1 cellular context compared by ENCODE assay signal in the genomic region with DNA sequence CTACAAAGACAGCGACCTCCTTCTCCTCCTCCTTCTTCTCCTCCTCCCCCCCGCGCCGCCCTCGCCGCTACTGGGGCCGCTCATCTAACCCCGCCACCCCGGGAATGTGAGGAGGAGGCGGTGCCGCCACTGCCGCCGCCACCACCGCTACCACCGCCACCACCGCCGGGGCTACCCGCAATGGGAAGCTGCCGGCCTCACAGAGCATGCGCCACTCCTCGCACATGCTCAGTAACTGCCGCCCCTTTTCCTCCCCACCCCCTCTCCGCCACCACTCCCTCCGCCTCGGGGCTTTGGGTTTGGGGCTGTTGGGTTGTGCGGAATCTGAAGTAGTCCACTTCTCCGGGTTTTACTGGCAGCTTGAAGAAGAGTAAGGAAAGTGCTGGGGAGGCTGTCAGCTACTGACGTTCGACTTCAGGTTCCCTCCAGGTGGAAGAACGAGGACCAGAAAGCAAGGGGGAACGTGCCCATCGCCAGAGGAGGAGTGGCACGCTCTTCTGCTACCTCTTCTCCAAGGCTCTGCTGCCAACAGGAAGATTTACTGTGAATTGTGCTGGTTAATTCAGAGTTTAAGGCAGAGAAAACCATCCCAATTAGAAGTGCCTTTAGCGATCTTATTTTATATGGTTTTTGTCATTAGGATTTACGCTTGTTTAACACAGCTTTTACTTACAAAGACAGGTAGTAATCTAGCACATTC.
TF ChIP-seq lines count a peak whose summit lies in the region.

A gene with protein sequence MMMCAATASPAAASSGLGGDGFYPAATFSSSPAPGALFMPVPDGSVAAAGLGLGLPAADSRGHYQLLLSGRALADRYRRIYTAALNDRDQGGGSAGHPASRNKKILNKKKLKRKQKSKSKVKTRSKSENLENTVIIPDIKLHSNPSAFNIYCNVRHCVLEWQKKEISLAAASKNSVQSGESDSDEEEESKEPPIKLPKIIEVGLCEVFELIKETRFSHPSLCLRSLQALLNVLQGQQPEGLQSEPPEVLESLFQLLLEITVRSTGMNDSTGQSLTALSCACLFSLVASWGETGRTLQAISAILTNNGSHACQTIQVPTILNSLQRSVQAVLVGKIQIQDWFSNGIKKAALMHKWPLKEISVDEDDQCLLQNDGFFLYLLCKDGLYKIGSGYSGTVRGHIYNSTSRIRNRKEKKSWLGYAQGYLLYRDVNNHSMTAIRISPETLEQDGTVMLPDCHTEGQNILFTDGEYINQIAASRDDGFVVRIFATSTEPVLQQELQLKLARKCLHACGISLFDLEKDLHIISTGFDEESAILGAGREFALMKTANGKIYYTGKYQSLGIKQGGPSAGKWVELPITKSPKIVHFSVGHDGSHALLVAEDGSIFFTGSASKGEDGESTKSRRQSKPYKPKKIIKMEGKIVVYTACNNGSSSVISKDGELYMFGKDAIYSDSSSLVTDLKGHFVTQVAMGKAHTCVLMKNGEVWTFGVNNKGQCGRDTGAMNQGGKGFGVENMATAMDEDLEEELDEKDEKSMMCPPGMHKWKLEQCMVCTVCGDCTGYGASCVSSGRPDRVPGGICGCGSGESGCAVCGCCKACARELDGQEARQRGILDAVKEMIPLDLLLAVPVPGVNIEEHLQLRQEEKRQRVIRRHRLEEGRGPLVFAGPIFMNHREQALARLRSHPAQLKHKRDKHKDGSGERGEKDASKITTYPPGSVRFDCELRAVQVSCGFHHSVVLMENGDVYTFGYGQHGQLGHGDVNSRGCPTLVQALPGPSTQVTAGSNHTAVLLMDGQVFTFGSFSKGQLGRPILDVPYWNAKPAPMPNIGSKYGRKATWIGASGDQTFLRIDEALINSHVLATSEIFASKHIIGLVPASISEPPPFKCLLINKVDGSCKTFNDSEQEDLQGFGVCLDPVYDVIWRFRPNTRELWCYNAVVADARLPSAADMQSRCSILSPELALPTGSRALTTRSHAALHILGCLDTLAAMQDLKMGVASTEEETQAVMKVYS (N-terminal part only) (minus strand): TSS at position 190 of the 700 bp plus-strand sequence. CDS start 319 bp downstream, outside the sequence.

TF ChIP-seq in K562, 482 proteins besides CTCF, POLR2A, EP300 and RAD21 (continued from another document and continues in another):
- TF ChIP-seq, protein P1, sequence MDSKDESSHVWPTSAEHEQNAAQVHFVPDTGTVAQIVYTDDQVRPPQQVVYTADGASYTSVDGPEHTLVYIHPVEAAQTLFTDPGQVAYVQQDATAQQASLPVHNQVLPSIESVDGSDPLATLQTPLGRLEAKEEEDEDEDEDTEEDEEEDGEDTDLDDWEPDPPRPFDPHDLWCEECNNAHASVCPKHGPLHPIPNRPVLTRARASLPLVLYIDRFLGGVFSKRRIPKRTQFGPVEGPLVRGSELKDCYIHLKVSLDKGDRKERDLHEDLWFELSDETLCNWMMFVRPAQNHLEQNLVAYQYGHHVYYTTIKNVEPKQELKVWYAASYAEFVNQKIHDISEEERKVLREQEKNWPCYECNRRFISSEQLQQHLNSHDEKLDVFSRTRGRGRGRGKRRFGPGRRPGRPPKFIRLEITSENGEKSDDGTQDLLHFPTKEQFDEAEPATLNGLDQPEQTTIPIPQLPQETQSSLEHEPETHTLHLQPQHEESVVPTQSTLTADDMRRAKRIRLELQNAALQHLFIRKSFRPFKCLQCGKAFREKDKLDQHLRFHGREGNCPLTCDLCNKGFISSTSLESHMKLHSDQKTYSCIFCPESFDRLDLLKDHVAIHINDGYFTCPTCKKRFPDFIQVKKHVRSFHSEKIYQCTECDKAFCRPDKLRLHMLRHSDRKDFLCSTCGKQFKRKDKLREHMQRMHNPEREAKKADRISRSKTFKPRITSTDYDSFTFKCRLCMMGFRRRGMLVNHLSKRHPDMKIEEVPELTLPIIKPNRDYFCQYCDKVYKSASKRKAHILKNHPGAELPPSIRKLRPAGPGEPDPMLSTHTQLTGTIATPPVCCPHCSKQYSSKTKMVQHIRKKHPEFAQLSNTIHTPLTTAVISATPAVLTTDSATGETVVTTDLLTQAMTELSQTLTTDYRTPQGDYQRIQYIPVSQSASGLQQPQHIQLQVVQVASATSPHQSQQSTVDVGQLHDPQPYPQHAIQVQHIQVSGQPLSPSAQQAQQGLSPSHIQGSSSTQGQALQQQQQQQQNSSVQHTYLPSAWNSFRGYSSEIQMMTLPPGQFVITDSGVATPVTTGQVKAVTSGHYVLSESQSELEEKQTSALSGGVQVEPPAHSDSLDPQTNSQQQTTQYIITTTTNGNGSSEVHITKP (IDR thresholded peaks at IDR 0.05; ENCODE audit: partially characterized antibody): no peak
- no peak for TF ChIP-seq ZNF780A (CRISPR knock-in tag; IDR thresholded peaks at IDR 0.05)
- no peak for TF ChIP-seq ZNF696 (CRISPR knock-in tag; conservative IDR thresholded peaks at IDR 0.05)
- TF ChIP-seq FOXJ3 (CRISPR knock-in tag; IDR thresholded peaks at IDR 0.05): no peak
- TF ChIP-seq, protein P2, sequence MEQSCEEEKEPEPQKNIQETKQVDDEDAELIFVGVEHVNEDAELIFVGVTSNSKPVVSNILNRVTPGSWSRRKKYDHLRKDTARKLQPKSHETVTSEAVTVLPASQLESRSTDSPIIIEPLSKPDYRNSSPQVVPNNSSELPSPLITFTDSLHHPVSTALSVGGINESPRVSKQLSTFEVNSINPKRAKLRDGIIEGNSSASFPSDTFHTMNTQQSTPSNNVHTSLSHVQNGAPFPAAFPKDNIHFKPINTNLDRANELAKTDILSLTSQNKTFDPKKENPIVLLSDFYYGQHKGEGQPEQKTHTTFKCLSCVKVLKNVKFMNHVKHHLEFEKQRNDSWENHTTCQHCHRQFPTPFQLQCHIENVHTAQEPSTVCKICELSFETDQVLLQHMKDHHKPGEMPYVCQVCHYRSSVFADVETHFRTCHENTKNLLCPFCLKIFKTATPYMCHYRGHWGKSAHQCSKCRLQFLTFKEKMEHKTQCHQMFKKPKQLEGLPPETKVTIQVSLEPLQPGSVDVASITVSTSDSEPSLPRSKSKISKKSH (CRISPR knock-in tag; IDR thresholded peaks at IDR 0.05): no peak
- TF ChIP-seq, protein P3, sequence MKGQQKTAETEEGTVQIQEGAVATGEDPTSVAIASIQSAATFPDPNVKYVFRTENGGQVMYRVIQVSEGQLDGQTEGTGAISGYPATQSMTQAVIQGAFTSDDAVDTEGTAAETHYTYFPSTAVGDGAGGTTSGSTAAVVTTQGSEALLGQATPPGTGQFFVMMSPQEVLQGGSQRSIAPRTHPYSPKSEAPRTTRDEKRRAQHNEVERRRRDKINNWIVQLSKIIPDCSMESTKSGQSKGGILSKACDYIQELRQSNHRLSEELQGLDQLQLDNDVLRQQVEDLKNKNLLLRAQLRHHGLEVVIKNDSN (CRISPR knock-in tag; IDR thresholded peaks at IDR 0.05): no peak
- TF ChIP-seq ZNF507 (tag; conservative IDR thresholded peaks at IDR 0.05): no peak
- TF ChIP-seq MYBL2 (IDR thresholded peaks at IDR 0.05; ENCODE audit: low read depth): no peak
- no peak for TF ChIP-seq MYBL2 (CRISPR knock-in tag; IDR thresholded peaks at IDR 0.05; ENCODE audit: borderline replicate concordance)
- no peak for TF ChIP-seq FOS (IDR thresholded peaks at IDR 0.05; ENCODE audit: extremely low read depth, insufficient read length)
- no peak for TF ChIP-seq DNMT1 (IDR thresholded peaks at IDR 0.05)
- no peak for TF ChIP-seq CEBPB (tag; IDR thresholded peaks at IDR 0.05)
- TF ChIP-seq CTBP1 (IDR thresholded peaks at IDR 0.05; ENCODE audit: borderline replicate concordance): peak; percentile 47; the same call in 1 of the 2 replicates
- TF ChIP-seq, protein P4, sequence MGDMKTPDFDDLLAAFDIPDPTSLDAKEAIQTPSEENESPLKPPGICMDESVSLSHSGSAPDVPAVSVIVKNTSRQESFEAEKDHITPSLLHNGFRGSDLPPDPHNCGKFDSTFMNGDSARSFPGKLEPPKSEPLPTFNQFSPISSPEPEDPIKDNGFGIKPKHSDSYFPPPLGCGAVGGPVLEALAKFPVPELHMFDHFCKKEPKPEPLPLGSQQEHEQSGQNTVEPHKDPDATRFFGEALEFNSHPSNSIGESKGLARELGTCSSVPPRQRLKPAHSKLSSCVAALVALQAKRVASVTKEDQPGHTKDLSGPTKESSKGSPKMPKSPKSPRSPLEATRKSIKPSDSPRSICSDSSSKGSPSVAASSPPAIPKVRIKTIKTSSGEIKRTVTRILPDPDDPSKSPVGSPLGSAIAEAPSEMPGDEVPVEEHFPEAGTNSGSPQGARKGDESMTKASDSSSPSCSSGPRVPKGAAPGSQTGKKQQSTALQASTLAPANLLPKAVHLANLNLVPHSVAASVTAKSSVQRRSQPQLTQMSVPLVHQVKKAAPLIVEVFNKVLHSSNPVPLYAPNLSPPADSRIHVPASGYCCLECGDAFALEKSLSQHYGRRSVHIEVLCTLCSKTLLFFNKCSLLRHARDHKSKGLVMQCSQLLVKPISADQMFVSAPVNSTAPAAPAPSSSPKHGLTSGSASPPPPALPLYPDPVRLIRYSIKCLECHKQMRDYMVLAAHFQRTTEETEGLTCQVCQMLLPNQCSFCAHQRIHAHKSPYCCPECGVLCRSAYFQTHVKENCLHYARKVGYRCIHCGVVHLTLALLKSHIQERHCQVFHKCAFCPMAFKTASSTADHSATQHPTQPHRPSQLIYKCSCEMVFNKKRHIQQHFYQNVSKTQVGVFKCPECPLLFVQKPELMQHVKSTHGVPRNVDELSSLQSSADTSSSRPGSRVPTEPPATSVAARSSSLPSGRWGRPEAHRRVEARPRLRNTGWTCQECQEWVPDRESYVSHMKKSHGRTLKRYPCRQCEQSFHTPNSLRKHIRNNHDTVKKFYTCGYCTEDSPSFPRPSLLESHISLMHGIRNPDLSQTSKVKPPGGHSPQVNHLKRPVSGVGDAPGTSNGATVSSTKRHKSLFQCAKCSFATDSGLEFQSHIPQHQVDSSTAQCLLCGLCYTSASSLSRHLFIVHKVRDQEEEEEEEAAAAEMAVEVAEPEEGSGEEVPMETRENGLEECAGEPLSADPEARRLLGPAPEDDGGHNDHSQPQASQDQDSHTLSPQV (IDR thresholded peaks at IDR 0.05): no peak
- TF ChIP-seq, protein P5, sequence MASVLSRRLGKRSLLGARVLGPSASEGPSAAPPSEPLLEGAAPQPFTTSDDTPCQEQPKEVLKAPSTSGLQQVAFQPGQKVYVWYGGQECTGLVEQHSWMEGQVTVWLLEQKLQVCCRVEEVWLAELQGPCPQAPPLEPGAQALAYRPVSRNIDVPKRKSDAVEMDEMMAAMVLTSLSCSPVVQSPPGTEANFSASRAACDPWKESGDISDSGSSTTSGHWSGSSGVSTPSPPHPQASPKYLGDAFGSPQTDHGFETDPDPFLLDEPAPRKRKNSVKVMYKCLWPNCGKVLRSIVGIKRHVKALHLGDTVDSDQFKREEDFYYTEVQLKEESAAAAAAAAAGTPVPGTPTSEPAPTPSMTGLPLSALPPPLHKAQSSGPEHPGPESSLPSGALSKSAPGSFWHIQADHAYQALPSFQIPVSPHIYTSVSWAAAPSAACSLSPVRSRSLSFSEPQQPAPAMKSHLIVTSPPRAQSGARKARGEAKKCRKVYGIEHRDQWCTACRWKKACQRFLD (CRISPR knock-in tag; IDR thresholded peaks at IDR 0.05): no peak
- no peak for TF ChIP-seq CBX2 (IDR thresholded peaks at IDR 0.05; ENCODE audit: insufficient read depth, low read length, poor library complexity, severe bottlenecking)
- TF ChIP-seq, protein P6, sequence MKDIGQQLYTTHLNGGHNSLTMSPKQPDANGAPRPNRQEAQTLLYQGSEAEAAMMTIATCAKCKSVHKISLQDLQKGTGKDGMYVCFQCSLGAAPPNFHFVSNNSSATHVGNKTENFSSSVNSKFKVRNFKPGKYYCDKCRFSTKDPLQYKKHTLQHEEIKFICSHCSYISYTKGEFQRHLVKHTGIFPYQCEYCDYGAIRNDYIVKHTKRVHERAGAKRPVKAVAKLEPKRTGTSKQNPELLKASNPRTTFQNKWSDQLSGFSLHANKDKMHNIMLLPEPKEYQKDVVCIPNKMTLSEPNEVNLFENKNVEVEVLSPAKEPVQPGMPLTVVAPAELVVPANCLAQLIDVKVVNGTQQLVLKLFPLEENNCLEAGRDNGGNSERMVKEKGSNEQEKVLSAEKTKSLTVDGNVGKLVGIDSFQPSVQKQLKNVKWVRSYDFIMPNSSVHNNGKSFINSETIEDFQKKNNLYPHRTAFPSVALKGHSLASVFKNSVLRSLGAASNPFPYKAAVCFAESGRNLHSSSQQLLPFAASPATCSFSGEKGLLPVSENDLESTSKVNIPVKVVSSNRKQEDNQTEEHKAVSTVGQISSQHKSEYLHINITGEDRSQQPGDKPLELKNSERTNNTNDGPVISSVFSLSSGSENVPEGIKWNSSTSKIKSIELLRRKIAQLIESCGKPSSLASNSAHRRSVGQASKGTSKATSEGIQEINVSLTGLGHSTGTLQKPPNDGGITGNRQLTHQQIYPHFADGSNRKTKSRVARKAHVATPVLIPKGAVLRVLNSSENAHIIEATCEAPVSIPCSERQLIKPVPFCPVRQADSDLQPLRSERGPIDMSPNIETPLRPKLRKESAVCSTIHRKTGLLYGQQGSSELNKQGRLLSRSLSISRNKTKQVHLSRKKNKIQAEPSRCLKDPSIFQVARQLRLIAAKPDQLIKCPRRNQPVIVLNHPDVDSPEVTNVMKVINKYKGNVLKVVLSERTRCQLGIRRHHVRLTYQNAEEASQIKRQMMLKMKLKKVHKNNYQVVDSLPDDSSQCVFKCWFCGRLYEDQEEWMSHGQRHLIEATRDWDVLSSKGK (CRISPR knock-in tag; IDR thresholded peaks at IDR 0.05): no peak
- TF ChIP-seq PHB (CRISPR knock-in tag; IDR thresholded peaks at IDR 0.05): no peak
- TF ChIP-seq, protein P7, sequence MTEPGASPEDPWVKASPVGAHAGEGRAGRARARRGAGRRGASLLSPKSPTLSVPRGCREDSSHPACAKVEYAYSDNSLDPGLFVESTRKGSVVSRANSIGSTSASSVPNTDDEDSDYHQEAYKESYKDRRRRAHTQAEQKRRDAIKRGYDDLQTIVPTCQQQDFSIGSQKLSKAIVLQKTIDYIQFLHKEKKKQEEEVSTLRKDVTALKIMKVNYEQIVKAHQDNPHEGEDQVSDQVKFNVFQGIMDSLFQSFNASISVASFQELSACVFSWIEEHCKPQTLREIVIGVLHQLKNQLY (CRISPR knock-in tag; conservative IDR thresholded peaks at IDR 0.05): no peak
- TF ChIP-seq, protein P8, sequence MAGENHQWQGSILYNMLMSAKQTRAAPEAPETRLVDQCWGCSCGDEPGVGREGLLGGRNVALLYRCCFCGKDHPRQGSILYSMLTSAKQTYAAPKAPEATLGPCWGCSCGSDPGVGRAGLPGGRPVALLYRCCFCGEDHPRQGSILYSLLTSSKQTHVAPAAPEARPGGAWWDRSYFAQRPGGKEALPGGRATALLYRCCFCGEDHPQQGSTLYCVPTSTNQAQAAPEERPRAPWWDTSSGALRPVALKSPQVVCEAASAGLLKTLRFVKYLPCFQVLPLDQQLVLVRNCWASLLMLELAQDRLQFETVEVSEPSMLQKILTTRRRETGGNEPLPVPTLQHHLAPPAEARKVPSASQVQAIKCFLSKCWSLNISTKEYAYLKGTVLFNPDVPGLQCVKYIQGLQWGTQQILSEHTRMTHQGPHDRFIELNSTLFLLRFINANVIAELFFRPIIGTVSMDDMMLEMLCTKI (IDR thresholded peaks at IDR 0.05; ENCODE audit: partially characterized antibody): no peak
- TF ChIP-seq CCNT2 (IDR thresholded peaks at IDR 0.05; ENCODE audit: borderline replicate concordance, extremely low read depth, insufficient read length, low read depth, low read length): peak; percentile 28
- TF ChIP-seq CBX5 (IDR thresholded peaks at IDR 0.05; ENCODE audit: borderline replicate concordance, low read depth): no peak
- TF ChIP-seq TCF3 (CRISPR knock-in tag; IDR thresholded peaks at IDR 0.05): no peak
- TF ChIP-seq SNRNP70 (optimal IDR thresholded peaks at IDR 0.05; ENCODE audit: low read depth, low read length): no peak
- TF ChIP-seq STAG1 (CRISPR knock-in tag; IDR thresholded peaks at IDR 0.05; ENCODE audit: borderline replicate concordance): no peak
- peak; percentile 47; the same call in 1 of the 2 replicates for TF ChIP-seq L3MBTL2 (IDR thresholded peaks at IDR 0.05)
- TF ChIP-seq, protein P9, sequence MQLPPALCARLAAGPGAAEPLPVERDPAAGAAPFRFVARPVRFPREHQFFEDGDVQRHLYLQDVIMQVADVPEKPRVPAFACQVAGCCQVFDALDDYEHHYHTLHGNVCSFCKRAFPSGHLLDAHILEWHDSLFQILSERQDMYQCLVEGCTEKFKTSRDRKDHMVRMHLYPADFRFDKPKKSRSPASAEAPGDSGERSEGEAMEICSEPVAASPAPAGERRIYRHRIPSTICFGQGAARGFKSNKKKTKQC (CRISPR knock-in tag; IDR thresholded peaks at IDR 0.05): no peak
- no peak for TF ChIP-seq ESRRA (IDR thresholded peaks at IDR 0.05; ENCODE audit: borderline replicate concordance, low read depth)
- TF ChIP-seq MTF1 (CRISPR knock-in tag; IDR thresholded peaks at IDR 0.05; ENCODE audit: borderline replicate concordance): no peak
